In genomic region chr13:112690242-112690943, GRCh38 we compare ENCODE assay signal across 1 cellular context.
TF ChIP-seq lines count a peak whose summit lies in the region.

No MANE protein-coding gene starts in this region.

TF ChIP-seq in H1, 55 proteins besides CTCF, POLR2A, EP300 and RAD21 (continued from another document):
- TF ChIP-seq YY1 (IDR thresholded peaks at IDR 0.05; ENCODE audit: low read depth, low read length) = no peak
- no peak for TF ChIP-seq BRCA1 (IDR thresholded peaks at IDR 0.05; ENCODE audit: low read depth, low read length)
- peak; percentile 51; the same call in 1 of the 2 replicates for TF ChIP-seq RBBP5 (IDR thresholded peaks at IDR 0.05; ENCODE audit: borderline replicate concordance, low read depth, low read length)
- TF ChIP-seq TAF1 (IDR thresholded peaks at IDR 0.05; ENCODE audit: low read depth, low read length) = no peak
- TF ChIP-seq SUZ12 (IDR thresholded peaks at IDR 0.05; ENCODE audit: low read length) = 0 out of 2 replicates have a peak, but pooled peaks have one; percentile 2
- TF ChIP-seq NRF1 (IDR thresholded peaks at IDR 0.05; ENCODE audit: low read depth, low read length) = no peak
- TF ChIP-seq KDM4A (IDR thresholded peaks at IDR 0.05; ENCODE audit: low read depth, low read length, severe bottlenecking) = peak; percentile 62
- no peak for TF ChIP-seq SP1 (IDR thresholded peaks at IDR 0.05; ENCODE audit: low read depth, low read length)
- no peak for TF ChIP-seq SIRT6 (IDR thresholded peaks at IDR 0.05; ENCODE audit: low read length)
- TF ChIP-seq ZNF274 (IDR thresholded peaks at IDR 0.05; ENCODE audit: borderline replicate concordance, extremely low read depth, low read length) = no peak
- no peak for TF ChIP-seq RNF2 (IDR thresholded peaks at IDR 0.05; ENCODE audit: borderline replicate concordance, low read depth, low read length, missing control alignments, poor library complexity, severe bottlenecking)
- TF ChIP-seq SIX5 (IDR thresholded peaks at IDR 0.05; ENCODE audit: low read depth, low read length) = no peak
